ENCODE assay signal across 2 cellular contexts in genomic region chr22:19344420-19344819, GRCh38.
A peak's percentile ranks its signal among the peaks of the same experiment; 100 is the strongest.
TF ChIP-seq lines count a peak whose summit lies in the region.

No MANE protein-coding gene starts in this region.

TF ChIP-seq in K562, 482 proteins besides CTCF, POLR2A, EP300 and RAD21:
- TF ChIP-seq, protein P1, sequence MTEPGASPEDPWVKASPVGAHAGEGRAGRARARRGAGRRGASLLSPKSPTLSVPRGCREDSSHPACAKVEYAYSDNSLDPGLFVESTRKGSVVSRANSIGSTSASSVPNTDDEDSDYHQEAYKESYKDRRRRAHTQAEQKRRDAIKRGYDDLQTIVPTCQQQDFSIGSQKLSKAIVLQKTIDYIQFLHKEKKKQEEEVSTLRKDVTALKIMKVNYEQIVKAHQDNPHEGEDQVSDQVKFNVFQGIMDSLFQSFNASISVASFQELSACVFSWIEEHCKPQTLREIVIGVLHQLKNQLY (CRISPR knock-in tag; conservative IDR thresholded peaks at IDR 0.05) = 0 out of 4 replicates have a peak, but pooled peaks of 1 of the 2 experiments have one; percentile 28
- TF ChIP-seq, protein P2, sequence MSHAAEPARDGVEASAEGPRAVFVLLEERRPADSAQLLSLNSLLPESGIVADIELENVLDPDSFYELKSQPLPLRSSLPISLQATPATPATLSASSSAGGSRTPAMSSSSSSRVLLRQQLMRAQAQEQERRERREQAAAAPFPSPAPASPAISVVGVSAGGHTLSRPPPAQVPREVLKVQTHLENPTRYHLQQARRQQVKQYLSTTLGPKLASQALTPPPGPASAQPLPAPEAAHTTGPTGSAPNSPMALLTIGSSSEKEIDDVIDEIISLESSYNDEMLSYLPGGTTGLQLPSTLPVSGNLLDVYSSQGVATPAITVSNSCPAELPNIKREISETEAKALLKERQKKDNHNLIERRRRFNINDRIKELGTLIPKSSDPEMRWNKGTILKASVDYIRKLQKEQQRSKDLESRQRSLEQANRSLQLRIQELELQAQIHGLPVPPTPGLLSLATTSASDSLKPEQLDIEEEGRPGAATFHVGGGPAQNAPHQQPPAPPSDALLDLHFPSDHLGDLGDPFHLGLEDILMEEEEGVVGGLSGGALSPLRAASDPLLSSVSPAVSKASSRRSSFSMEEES (CRISPR knock-in tag; IDR thresholded peaks at IDR 0.05) = no peak
- TF ChIP-seq HEY1 (CRISPR knock-in tag; IDR thresholded peaks at IDR 0.05; ENCODE audit: borderline replicate concordance) (0 out of 2 replicates have a peak, but pooled peaks have one; percentile 62), TCFL5 (CRISPR knock-in tag; conservative IDR thresholded peaks at IDR 0.05) (no peak), ZNF583 (CRISPR knock-in tag; IDR thresholded peaks at IDR 0.05) (no peak), BRD4 (IDR thresholded peaks at IDR 0.05) (no peak), ZNF668 (CRISPR knock-in tag; IDR thresholded peaks at IDR 0.05) (no peak), POLR2H (tag; IDR thresholded peaks at IDR 0.05; ENCODE audit: low read depth) (0 out of 2 replicates have a peak, but pooled peaks have one; percentile 56), ZNF699 (CRISPR knock-in tag; IDR thresholded peaks at IDR 0.05; ENCODE audit: insufficient replicate concordance) (no peak), CHAMP1 (IDR thresholded peaks at IDR 0.05) (no peak), CEBPB (tag; IDR thresholded peaks at IDR 0.05) (no peak), MLLT1 (IDR thresholded peaks at IDR 0.05) (no peak), KLF10 (CRISPR knock-in tag; IDR thresholded peaks at IDR 0.05) (peak; percentile 66; the same call in 1 of the 2 replicates), SOX6 (IDR thresholded peaks at IDR 0.05) (no peak), WHSC1 (IDR thresholded peaks at IDR 0.05; ENCODE audit: low read length) (no peak), SMAD4 (CRISPR knock-in tag; conservative IDR thresholded peaks at IDR 0.05) (no peak), PKNOX1 (IDR thresholded peaks at IDR 0.05) (no peak), PCBP2 (IDR thresholded peaks at IDR 0.05; ENCODE audit: low read depth, low read length, poor library complexity, severe bottlenecking) (no peak), NFE2L1 (tag; IDR thresholded peaks at IDR 0.05; ENCODE audit: borderline replicate concordance, low read depth) (no peak), KAT2B (IDR thresholded peaks at IDR 0.05; ENCODE audit: low read depth, low read length) (peak; percentile 56)
- TF ChIP-seq, protein P3, sequence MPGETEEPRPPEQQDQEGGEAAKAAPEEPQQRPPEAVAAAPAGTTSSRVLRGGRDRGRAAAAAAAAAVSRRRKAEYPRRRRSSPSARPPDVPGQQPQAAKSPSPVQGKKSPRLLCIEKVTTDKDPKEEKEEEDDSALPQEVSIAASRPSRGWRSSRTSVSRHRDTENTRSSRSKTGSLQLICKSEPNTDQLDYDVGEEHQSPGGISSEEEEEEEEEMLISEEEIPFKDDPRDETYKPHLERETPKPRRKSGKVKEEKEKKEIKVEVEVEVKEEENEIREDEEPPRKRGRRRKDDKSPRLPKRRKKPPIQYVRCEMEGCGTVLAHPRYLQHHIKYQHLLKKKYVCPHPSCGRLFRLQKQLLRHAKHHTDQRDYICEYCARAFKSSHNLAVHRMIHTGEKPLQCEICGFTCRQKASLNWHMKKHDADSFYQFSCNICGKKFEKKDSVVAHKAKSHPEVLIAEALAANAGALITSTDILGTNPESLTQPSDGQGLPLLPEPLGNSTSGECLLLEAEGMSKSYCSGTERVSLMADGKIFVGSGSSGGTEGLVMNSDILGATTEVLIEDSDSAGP (CRISPR knock-in tag; IDR thresholded peaks at IDR 0.05) = no peak

TF ChIP-seq in GM23338, 12 proteins besides CTCF, POLR2A, EP300 and RAD21:
- TF ChIP-seq EZH2 (IDR thresholded peaks at IDR 0.05; ENCODE audit: low read depth, unreplicated experiment) = no peak
- TF ChIP-seq ZNF114 (CRISPR knock-in tag; IDR thresholded peaks at IDR 0.05) = no peak
- no peak for TF ChIP-seq NANOG (IDR thresholded peaks at IDR 0.05; ENCODE audit: borderline replicate concordance)
- TF ChIP-seq STAT1 (IDR thresholded peaks at IDR 0.05; ENCODE audit: unreplicated experiment) = no peak
- no peak for TF ChIP-seq CREB1 (CRISPR knock-in tag; IDR thresholded peaks at IDR 0.05; ENCODE audit: low read depth)
- TF ChIP-seq ZNF462 (CRISPR knock-in tag; IDR thresholded peaks at IDR 0.05) = no peak
- no peak for TF ChIP-seq JUNB (IDR thresholded peaks at IDR 0.05; ENCODE audit: unreplicated experiment)
- TF ChIP-seq POLR2AphosphoS5 (IDR thresholded peaks at IDR 0.05; ENCODE audit: low read depth) = no peak
- TF ChIP-seq EZH2phosphoT487 (IDR thresholded peaks at IDR 0.05; ENCODE audit: unreplicated experiment) = no peak
- no peak for TF ChIP-seq ZNF331 (CRISPR knock-in tag; IDR thresholded peaks at IDR 0.05; ENCODE audit: low read depth)
- TF ChIP-seq, protein P4, sequence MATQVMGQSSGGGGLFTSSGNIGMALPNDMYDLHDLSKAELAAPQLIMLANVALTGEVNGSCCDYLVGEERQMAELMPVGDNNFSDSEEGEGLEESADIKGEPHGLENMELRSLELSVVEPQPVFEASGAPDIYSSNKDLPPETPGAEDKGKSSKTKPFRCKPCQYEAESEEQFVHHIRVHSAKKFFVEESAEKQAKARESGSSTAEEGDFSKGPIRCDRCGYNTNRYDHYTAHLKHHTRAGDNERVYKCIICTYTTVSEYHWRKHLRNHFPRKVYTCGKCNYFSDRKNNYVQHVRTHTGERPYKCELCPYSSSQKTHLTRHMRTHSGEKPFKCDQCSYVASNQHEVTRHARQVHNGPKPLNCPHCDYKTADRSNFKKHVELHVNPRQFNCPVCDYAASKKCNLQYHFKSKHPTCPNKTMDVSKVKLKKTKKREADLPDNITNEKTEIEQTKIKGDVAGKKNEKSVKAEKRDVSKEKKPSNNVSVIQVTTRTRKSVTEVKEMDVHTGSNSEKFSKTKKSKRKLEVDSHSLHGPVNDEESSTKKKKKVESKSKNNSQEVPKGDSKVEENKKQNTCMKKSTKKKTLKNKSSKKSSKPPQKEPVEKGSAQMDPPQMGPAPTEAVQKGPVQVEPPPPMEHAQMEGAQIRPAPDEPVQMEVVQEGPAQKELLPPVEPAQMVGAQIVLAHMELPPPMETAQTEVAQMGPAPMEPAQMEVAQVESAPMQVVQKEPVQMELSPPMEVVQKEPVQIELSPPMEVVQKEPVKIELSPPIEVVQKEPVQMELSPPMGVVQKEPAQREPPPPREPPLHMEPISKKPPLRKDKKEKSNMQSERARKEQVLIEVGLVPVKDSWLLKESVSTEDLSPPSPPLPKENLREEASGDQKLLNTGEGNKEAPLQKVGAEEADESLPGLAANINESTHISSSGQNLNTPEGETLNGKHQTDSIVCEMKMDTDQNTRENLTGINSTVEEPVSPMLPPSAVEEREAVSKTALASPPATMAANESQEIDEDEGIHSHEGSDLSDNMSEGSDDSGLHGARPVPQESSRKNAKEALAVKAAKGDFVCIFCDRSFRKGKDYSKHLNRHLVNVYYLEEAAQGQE (IDR thresholded peaks at IDR 0.05; ENCODE audit: unreplicated experiment) = no peak
- TF ChIP-seq, protein P5, sequence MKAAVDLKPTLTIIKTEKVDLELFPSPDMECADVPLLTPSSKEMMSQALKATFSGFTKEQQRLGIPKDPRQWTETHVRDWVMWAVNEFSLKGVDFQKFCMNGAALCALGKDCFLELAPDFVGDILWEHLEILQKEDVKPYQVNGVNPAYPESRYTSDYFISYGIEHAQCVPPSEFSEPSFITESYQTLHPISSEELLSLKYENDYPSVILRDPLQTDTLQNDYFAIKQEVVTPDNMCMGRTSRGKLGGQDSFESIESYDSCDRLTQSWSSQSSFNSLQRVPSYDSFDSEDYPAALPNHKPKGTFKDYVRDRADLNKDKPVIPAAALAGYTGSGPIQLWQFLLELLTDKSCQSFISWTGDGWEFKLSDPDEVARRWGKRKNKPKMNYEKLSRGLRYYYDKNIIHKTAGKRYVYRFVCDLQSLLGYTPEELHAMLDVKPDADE (IDR thresholded peaks at IDR 0.05) = no peak
